In the genomic region with DNA sequence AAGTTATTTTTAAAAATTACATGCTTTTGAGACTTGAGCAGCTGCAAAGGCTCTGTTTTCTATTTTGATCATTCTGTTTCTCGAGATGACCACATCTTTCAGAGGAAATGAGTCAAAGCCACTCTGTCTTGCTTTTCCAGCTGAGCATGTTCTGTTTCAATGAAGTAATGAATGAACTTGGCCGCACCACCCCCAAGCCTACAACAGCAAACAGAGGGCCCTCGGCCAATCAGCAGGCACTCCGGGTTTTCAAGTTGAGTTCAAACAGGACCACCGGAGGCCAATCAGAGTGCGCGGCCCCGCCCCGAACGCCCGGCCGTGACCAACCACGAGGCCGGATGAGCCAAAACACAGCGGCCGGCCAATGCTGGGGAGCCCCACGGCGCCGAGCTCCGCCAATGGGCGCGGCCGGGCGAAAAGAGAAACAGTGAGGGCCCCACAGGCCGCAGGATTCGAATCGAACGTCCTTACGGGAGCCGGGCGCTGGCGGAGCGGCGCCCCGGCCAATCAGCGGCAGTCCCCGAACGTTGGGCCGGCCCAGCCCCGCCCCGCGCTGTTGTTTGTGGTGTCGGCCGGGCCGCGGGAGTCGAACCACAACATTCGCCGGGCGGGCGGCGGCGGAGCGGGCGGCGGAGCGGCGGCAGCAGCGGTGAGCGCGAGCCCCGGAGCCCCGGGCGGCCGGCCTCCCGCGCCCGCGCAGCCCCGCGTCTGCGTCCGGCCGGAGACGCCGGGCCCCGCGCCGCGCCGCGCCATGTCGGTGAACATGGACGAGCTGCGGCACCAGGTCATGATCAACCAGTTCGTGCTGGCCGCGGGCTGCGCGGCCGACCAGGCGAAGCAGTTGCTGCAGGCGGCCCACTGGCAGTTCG, we compare ENCODE assay signal across 1 cellular context.
TF ChIP-seq lines count a peak whose summit lies in the region.

UBALD2 (plus strand) TSS at position 594 of the 869 bp plus-strand sequence; CDS start at position 752, 158 bp downstream.

TF ChIP-seq in SK-N-SH treated with all-trans-retinoic acid at 6 μM for 48 hours, 23 proteins besides CTCF, POLR2A, EP300 and RAD21 (continued from another document):
- TF ChIP-seq TSHZ2 (CRISPR knock-in tag; IDR thresholded peaks at IDR 0.05) = peak; percentile 100
- peak; percentile 95 for TF ChIP-seq OSR1 (CRISPR knock-in tag; IDR thresholded peaks at IDR 0.05)
- peak; percentile 81; the same call in 1 of the 2 replicates for TF ChIP-seq ZNF70 (CRISPR knock-in tag; IDR thresholded peaks at IDR 0.05)
- TF ChIP-seq BACH2 (CRISPR knock-in tag; IDR thresholded peaks at IDR 0.05; ENCODE audit: borderline replicate concordance) = peak; percentile 90
